24 cellular contexts compared by ENCODE assay signal in genomic region chr5:1338518-1339070, GRCh38. TPM values are rescaled to one million over a fixed set of nuclear protein-coding genes. Genes with fewer than 3 reads are reported as not detected.
"Had no signal": no experiment of that assay in that cellular context is flagged by ENCODE, and none has a peak within 500 bp of the region (broad histone marks: within the 10 kb centered on the region; RNA-seq: fewer than 3 reads in every experiment).

No MANE protein-coding gene starts in this region.

- H3K27ac ChIP-seq: adrenal gland, breast epithelium, esophagus squamous epithelium, gastrocnemius medialis, sigmoid colon had no signal

- H3K27me3 ChIP-seq: adrenal gland, breast epithelium, esophagus squamous epithelium, gastrocnemius medialis, sigmoid colon had no signal

- H3K4me3 ChIP-seq: adrenal gland, breast epithelium, esophagus squamous epithelium, gastrocnemius medialis, sigmoid colon, smooth muscle cell had no signal

- H3K4me1 ChIP-seq: breast epithelium had no signal

- H3K9me3 ChIP-seq: adrenal gland, breast epithelium, esophagus squamous epithelium, gastrocnemius medialis, sigmoid colon had no signal

- ATAC-seq: activated CD4-positive, alpha-beta T cell treated with anti-CD3 and anti-CD28 coated beads for 36 hours; activated T-cell treated with anti-CD3 and anti-CD28 coated beads, Interleukin-2, amount 50 U/mL, for 4 hours; gastrocnemius medialis; left colon; stimulated activated naive CD8-positive, alpha-beta T cell treated with anti-CD3 and anti-CD28 coated beads, Interleukin-15, Interleukin-2, amounts not matched to agents 100 U/mL and 50 U/mL, for 24 hours had no signal

- DNase-seq: activated B cell treated with CpG ODN at 0.5 μM for 24 hours; activated CD4-positive, alpha-beta T cell treated with anti-CD3 and anti-CD28 coated beads for 36 hours; activated CD4-positive, alpha-beta T cell treated with anti-CD3 and anti-CD28 coated beads, Interleukin-2, amount 50 U/mL, for 4 hours; activated CD8-positive, alpha-beta memory T cell treated with anti-CD3 and anti-CD28 coated beads, Interleukin-2, amount 50 U/mL, for 48 hours; activated naive CD4-positive, alpha-beta T cell; activated T-cell treated with anti-CD3 and anti-CD28 coated beads, Interleukin-2, amount 50 U/mL, for 4 hours; adrenal gland; cortex of kidney; endodermal cell; esophagus squamous epithelium; gastrocnemius medialis; hypothalamus; occipital lobe; sigmoid colon; stimulated activated CD4-positive, alpha-beta T cell treated with anti-CD3 and anti-CD28 coated beads, Interleukin-4, amount 100 ng/mL, for 24 hours; stimulated activated naive CD8-positive, alpha-beta T cell treated with anti-CD3 and anti-CD28 coated beads, Interleukin-15, Interleukin-2, amounts not matched to agents 100 U/mL and 50 U/mL, for 24 hours; T-helper 9 cell had no signal

RNA-seq across cellular contexts. Expression of gene TERT, which starts 43.7 kb away (rescaled TPM):
- total RNA-seq: gastrocnemius medialis, lung microvascular endothelial cell, occipital lobe, sigmoid colon, smooth muscle cell, subcutaneous adipose tissue, ureter had no signal
- polyA plus RNA-seq: adrenal gland, neural cell, smooth muscle cell had no signal
